In genomic region chr1:113543110-113543509, GRCh38 we compare ENCODE assay signal across 36 cellular contexts.
"Had no signal": no experiment of that assay in that cellular context is flagged by ENCODE, and none has a peak within 500 bp of the region (broad histone marks: within the 10 kb centered on the region; RNA-seq: fewer than 3 reads in every experiment).

No MANE protein-coding gene starts in this region.

- H3K9me3 Mint-ChIP-seq: activated B cell treated with CpG ODN at 0.5 μM for 24 hours; activated CD4-positive, alpha-beta T cell treated with anti-CD3 and anti-CD28 coated beads, Interleukin-2, amount 10 ng/mL, durations not matched to agents 24 days and 14 days; activated naive CD4-positive, alpha-beta T cell treated with anti-CD3 and anti-CD28 coated beads, Interleukin-2, amount 50 U/mL, for 24 hours; activated naive CD8-positive, alpha-beta T cell treated with anti-CD3 and anti-CD28 coated beads for 36 hours; activated T-helper 2 cell treated with anti-CD3 and anti-CD28 coated beads, Interferon-gamma antibody, Interleukin-2, Interleukin-4, amounts not matched to agents 10 μg/mL and 5 μg/mL and 100 μg/mL, durations not matched to agents 14 hours and 24 hours and 36 hours; central memory CD8-positive, alpha-beta T cell; effector memory CD8-positive, alpha-beta T cell; T-helper 2 cell treated with Interferon-gamma antibody and Interleukin-4, amounts not matched to agents 5 μg/mL and 100 μg/mL, for 36 hours had no signal

- DNase-seq: activated B cell treated with CpG ODN at 0.5 μM for 24 hours; activated CD4-positive, alpha-beta memory T cell treated with anti-CD3 and anti-CD28 coated beads for 36 hours; activated CD4-positive, alpha-beta T cell treated with anti-CD3 and anti-CD28 coated beads, Interleukin-2, amount 10 ng/mL, durations not matched to agents 24 days and 14 days; activated CD8-positive, alpha-beta memory T cell treated with anti-CD3 and anti-CD28 coated beads, Interleukin-2, amount 10 ng/mL, durations not matched to agents 7 days and 5 days; activated CD8-positive, alpha-beta memory T cell treated with anti-CD3 and anti-CD28 coated beads, Interleukin-2, amount 50 U/mL, for 4 hours; activated CD8-positive, alpha-beta T cell treated with anti-CD3 and anti-CD28 coated beads, Interleukin-2, amount 10 ng/mL, durations not matched to agents 7 days and 5 days; activated effector memory CD4-positive, alpha-beta T cell treated with anti-CD3 and anti-CD28 coated beads, Interleukin-2, amount 50 U/mL, for 16 hours; activated naive CD4-positive, alpha-beta T cell treated with anti-CD3 and anti-CD28 coated beads for 36 hours; activated naive CD8-positive, alpha-beta T cell treated with anti-CD3 and anti-CD28 coated beads for 36 hours; activated naive CD8-positive, alpha-beta T cell treated with anti-CD3 and anti-CD28 coated beads, Interleukin-2, amount 50 U/mL, for 24 hours; activated T-cell treated with anti-CD3 and anti-CD28 coated beads, Interleukin-2, amount 50 U/mL, for 1 hour; activated T-cell treated with anti-CD3 and anti-CD28 coated beads, Interleukin-2, amount 50 U/mL, for 48 hours; adrenal gland; amygdala; aorta; cortex of kidney; dermis blood vessel endothelial cell; effector CD4-positive, alpha-beta T cell; effector memory CD8-positive, alpha-beta T cell; esophagus squamous epithelium; foreskin melanocyte; heart right ventricle; T-helper 1 cell; T-helper 17 cell; T1000; WERI-Rb-1 had no signal

- H3K27me3 Mint-ChIP-seq: activated B cell treated with CpG ODN at 0.5 μM for 24 hours; activated CD4-positive, alpha-beta memory T cell treated with anti-CD3 and anti-CD28 coated beads for 36 hours; activated CD4-positive, alpha-beta T cell treated with anti-CD3 and anti-CD28 coated beads, Interleukin-2, amount 10 ng/mL, durations not matched to agents 24 days and 14 days; activated CD8-positive, alpha-beta memory T cell treated with anti-CD3 and anti-CD28 coated beads, Interleukin-2, amount 10 ng/mL, durations not matched to agents 7 days and 5 days; activated naive CD4-positive, alpha-beta T cell treated with anti-CD3 and anti-CD28 coated beads, Interleukin-2, amount 50 U/mL, for 24 hours; activated naive CD8-positive, alpha-beta T cell treated with anti-CD3 and anti-CD28 coated beads for 36 hours; activated naive CD8-positive, alpha-beta T cell treated with anti-CD3 and anti-CD28 coated beads, Interleukin-2, amount 50 U/mL, for 24 hours; brain; T-helper 17 cell had no signal

- H3K27me3 ChIP-seq: adrenal gland, esophagus squamous epithelium, gastroesophageal sphincter, heart right ventricle had no signal

- H3K36me3 ChIP-seq: adrenal gland, esophagus squamous epithelium, gastroesophageal sphincter, heart right ventricle, WERI-Rb-1 had no signal

- FAIRE-seq: bronchial epithelial cell, colon had no signal

- H3K4me3 ChIP-seq: adrenal gland, esophagus squamous epithelium, gastroesophageal sphincter, heart right ventricle had no signal

- H3K27ac ChIP-seq: adrenal gland, esophagus squamous epithelium, heart right ventricle, WERI-Rb-1 had no signal

- H3K36me3 Mint-ChIP-seq: activated CD4-positive, alpha-beta memory T cell treated with anti-CD3 and anti-CD28 coated beads for 36 hours; activated CD8-positive, alpha-beta memory T cell treated with anti-CD3 and anti-CD28 coated beads, Interleukin-2, amount 10 ng/mL, durations not matched to agents 7 days and 5 days; activated naive CD8-positive, alpha-beta T cell treated with anti-CD3 and anti-CD28 coated beads for 36 hours had no signal

- H3K4me1 ChIP-seq: adrenal gland, heart right ventricle had no signal

- H3K27ac Mint-ChIP-seq: activated B cell treated with CpG ODN at 0.5 μM for 24 hours; activated CD4-positive, alpha-beta memory T cell treated with anti-CD3 and anti-CD28 coated beads for 36 hours; activated CD4-positive, alpha-beta T cell treated with anti-CD3 and anti-CD28 coated beads, Interleukin-2, amount 10 ng/mL, durations not matched to agents 24 days and 14 days; activated CD8-positive, alpha-beta memory T cell treated with anti-CD3 and anti-CD28 coated beads, Interleukin-2, amount 10 ng/mL, durations not matched to agents 7 days and 5 days; activated CD8-positive, alpha-beta T cell treated with anti-CD3 and anti-CD28 coated beads, Interleukin-2, amount 10 ng/mL, durations not matched to agents 7 days and 5 days; activated naive CD4-positive, alpha-beta T cell treated with anti-CD3 and anti-CD28 coated beads for 36 hours; activated naive CD4-positive, alpha-beta T cell treated with anti-CD3 and anti-CD28 coated beads, Interleukin-2, amount 50 U/mL, for 24 hours; activated naive CD8-positive, alpha-beta T cell treated with anti-CD3 and anti-CD28 coated beads for 36 hours; activated naive CD8-positive, alpha-beta T cell treated with anti-CD3 and anti-CD28 coated beads, Interleukin-2, amount 50 U/mL, for 24 hours; activated T-helper 1 cell treated with anti-CD3 and anti-CD28 coated beads, Interleukin-12 subunit alpha, Interleukin-12 subunit beta, Interleukin-2, Interleukin-4 antibody, amounts not matched to agents 30 ng/mL and 10 ng/mL and 1 ng/mL, durations not matched to agents 14 hours and 24 hours and 36 hours; activated T-helper 2 cell treated with anti-CD3 and anti-CD28 coated beads, Interferon-gamma antibody, Interleukin-2, Interleukin-4, amounts not matched to agents 10 μg/mL and 5 μg/mL and 100 μg/mL, durations not matched to agents 14 hours and 24 hours and 36 hours; brain; effector memory CD8-positive, alpha-beta T cell; T-helper 17 cell; T-helper 2 cell treated with Interferon-gamma antibody and Interleukin-4, amounts not matched to agents 5 μg/mL and 100 μg/mL, for 36 hours had no signal

- ATAC-seq: activated CD4-positive, CD25-positive, alpha-beta regulatory T cell treated with anti-CD3 and anti-CD28 coated beads, Interleukin-2, amount 50 U/mL, for 24 hours; activated CD8-positive, alpha-beta memory T cell treated with anti-CD3 and anti-CD28 coated beads, Interleukin-2, amount 10 ng/mL, durations not matched to agents 7 days and 5 days; activated CD8-positive, alpha-beta T cell treated with anti-CD3 and anti-CD28 coated beads, Interleukin-2, amount 10 ng/mL, durations not matched to agents 7 days and 5 days; activated naive CD8-positive, alpha-beta T cell treated with anti-CD3 and anti-CD28 coated beads, Interleukin-2, amount 50 U/mL, for 24 hours; effector memory CD8-positive, alpha-beta T cell; gastroesophageal sphincter; heart right ventricle; T-helper 17 cell had no signal

- H3K4me1 Mint-ChIP-seq: activated B cell treated with CpG ODN at 0.5 μM for 24 hours; activated CD4-positive, alpha-beta T cell treated with anti-CD3 and anti-CD28 coated beads, Interleukin-2, amount 10 ng/mL, durations not matched to agents 24 days and 14 days; activated CD8-positive, alpha-beta memory T cell treated with anti-CD3 and anti-CD28 coated beads, Interleukin-2, amount 10 ng/mL, durations not matched to agents 7 days and 5 days; activated naive CD4-positive, alpha-beta T cell treated with anti-CD3 and anti-CD28 coated beads, Interleukin-2, amount 50 U/mL, for 24 hours; activated naive CD8-positive, alpha-beta T cell treated with anti-CD3 and anti-CD28 coated beads, Interleukin-2, amount 50 U/mL, for 24 hours; central memory CD8-positive, alpha-beta T cell; T-helper 17 cell had no signal

- H3K4me3 Mint-ChIP-seq: activated B cell treated with CpG ODN at 0.5 μM for 24 hours; activated CD4-positive, alpha-beta memory T cell treated with anti-CD3 and anti-CD28 coated beads for 36 hours; activated CD4-positive, alpha-beta T cell treated with anti-CD3 and anti-CD28 coated beads, Interleukin-2, amount 10 ng/mL, durations not matched to agents 24 days and 14 days; activated CD8-positive, alpha-beta memory T cell treated with anti-CD3 and anti-CD28 coated beads, Interleukin-2, amount 10 ng/mL, durations not matched to agents 7 days and 5 days; activated CD8-positive, alpha-beta T cell treated with anti-CD3 and anti-CD28 coated beads, Interleukin-2, amount 10 ng/mL, durations not matched to agents 7 days and 5 days; activated naive CD4-positive, alpha-beta T cell treated with anti-CD3 and anti-CD28 coated beads for 36 hours; activated naive CD4-positive, alpha-beta T cell treated with anti-CD3 and anti-CD28 coated beads, Interleukin-2, amount 50 U/mL, for 24 hours; activated naive CD8-positive, alpha-beta T cell treated with anti-CD3 and anti-CD28 coated beads for 36 hours; activated naive CD8-positive, alpha-beta T cell treated with anti-CD3 and anti-CD28 coated beads, Interleukin-2, amount 50 U/mL, for 24 hours; activated T-helper 1 cell treated with anti-CD3 and anti-CD28 coated beads, Interleukin-12 subunit alpha, Interleukin-12 subunit beta, Interleukin-2, Interleukin-4 antibody, amounts not matched to agents 30 ng/mL and 10 ng/mL and 1 ng/mL, durations not matched to agents 14 hours and 24 hours and 36 hours; brain; central memory CD8-positive, alpha-beta T cell; effector memory CD8-positive, alpha-beta T cell; T-helper 17 cell; T-helper 2 cell treated with Interferon-gamma antibody and Interleukin-4, amounts not matched to agents 5 μg/mL and 100 μg/mL, for 36 hours had no signal

- H3K9me3 ChIP-seq: esophagus squamous epithelium, gastroesophageal sphincter had no signal
